8 cellular contexts compared by ENCODE assay signal in genomic region chr7:157568071-157568784, GRCh38.
DNase-seq lines count a peak whose midpoint lies in the region; ATAC-seq lines count a peak whose summit lies in the region.

No MANE protein-coding gene starts in this region.

- no peak overlapping the region for H3K27ac ChIP-seq in muscle layer of duodenum (ENCODE audit: low read length)

- DNase-seq in stimulated activated naive CD8-positive, alpha-beta T cell treated with anti-CD3 and anti-CD28 coated beads, Interleukin-15, Interleukin-2, amounts not matched to agents 100 U/mL and 50 U/mL, for 24 hours: no peak
- no peak for DNase-seq in central memory CD8-positive, alpha-beta T cell (ENCODE audit: low spot score in 2 of 2)
- DNase-seq in MG63 (no peak), NCI-H345 (lab: John Stamatoyannopoulos, UW) (no peak), DMS153 treated with DMSO at 0.1 percent for 48 hours (lab: John Stamatoyannopoulos, UW; ENCODE audit: unreplicated experiment) (no peak)

- H3K4me3 ChIP-seq in muscle layer of duodenum (ENCODE audit: low read depth in 1 of 2, low read length in 2 of 2) (peak overlapping the region; percentile 71 to 84), MG63 (no peak overlapping the region)

- no peaks in the 10 kb centered on the region for H3K27me3 ChIP-seq in muscle layer of duodenum (ENCODE audit: low read depth, low read length)
- H3K27me3 ChIP-seq in MG63: no peaks in the 10 kb centered on the region

- peak overlapping the region; percentile 92 for H3K27ac Mint-ChIP-seq in stimulated activated naive CD8-positive, alpha-beta T cell treated with anti-CD3 and anti-CD28 coated beads, Interleukin-15, Interleukin-2, amounts not matched to agents 100 ng/mL and 50 ng/mL, for 24 hours
- H3K27ac Mint-ChIP-seq in central memory CD8-positive, alpha-beta T cell (ENCODE audit: low read depth): peak overlapping the region; percentile 87

- no peak for ATAC-seq in stimulated activated naive CD8-positive, alpha-beta T cell treated with anti-CD3 and anti-CD28 coated beads, Interleukin-15, Interleukin-2, amounts not matched to agents 100 U/mL and 50 U/mL, for 24 hours
- ATAC-seq in central memory CD8-positive, alpha-beta T cell (replicated peaks; ENCODE audit: extremely low read depth, poor library complexity, severe bottlenecking): peak; percentile 50
- ATAC-seq in GM18502 (IDR thresholded peaks at IDR 0.05; ENCODE audit: poor library complexity, unreplicated experiment): no peak

- H3K36me3 ChIP-seq in muscle layer of duodenum (ENCODE audit: control insufficient read depth in 1 of 2, insufficient read depth in 2 of 2, low read length in 2 of 2) (no peaks in the 10 kb centered on the region), MG63 (no peaks in the 10 kb centered on the region)

- H3K4me1 Mint-ChIP-seq in stimulated activated naive CD8-positive, alpha-beta T cell treated with anti-CD3 and anti-CD28 coated beads, Interleukin-15, Interleukin-2, amounts not matched to agents 100 ng/mL and 50 ng/mL, for 24 hours (ENCODE audit: low read depth): peaks cover 37% of the 10 kb centered on the region
- H3K4me1 Mint-ChIP-seq in central memory CD8-positive, alpha-beta T cell: peaks cover 28% of the 10 kb centered on the region

- H3K9me3 ChIP-seq in muscle layer of duodenum (ENCODE audit: control insufficient read depth in 1 of 2, low read length in 2 of 2): no peaks in the 10 kb centered on the region
- no peaks in the 10 kb centered on the region for H3K9me3 ChIP-seq in MG63

- no peaks in the 10 kb centered on the region for H3K9me3 Mint-ChIP-seq in stimulated activated naive CD8-positive, alpha-beta T cell treated with anti-CD3 and anti-CD28 coated beads, Interleukin-15, Interleukin-2, amounts not matched to agents 100 ng/mL and 50 ng/mL, for 24 hours
- no peaks in the 10 kb centered on the region for H3K9me3 Mint-ChIP-seq in central memory CD8-positive, alpha-beta T cell

- H3K27me3 Mint-ChIP-seq in stimulated activated naive CD8-positive, alpha-beta T cell treated with anti-CD3 and anti-CD28 coated beads, Interleukin-15, Interleukin-2, amounts not matched to agents 100 ng/mL and 50 ng/mL, for 24 hours: no peaks in the 10 kb centered on the region
- peaks cover 19% of the 10 kb centered on the region for H3K27me3 Mint-ChIP-seq in central memory CD8-positive, alpha-beta T cell

- no peaks in the 10 kb centered on the region for H3K36me3 Mint-ChIP-seq in stimulated activated naive CD8-positive, alpha-beta T cell treated with anti-CD3 and anti-CD28 coated beads, Interleukin-15, Interleukin-2, amounts not matched to agents 100 ng/mL and 50 ng/mL, for 24 hours (ENCODE audit: low read depth)
- H3K36me3 Mint-ChIP-seq in central memory CD8-positive, alpha-beta T cell (ENCODE audit: insufficient read depth): peaks cover 4% of the 10 kb centered on the region

- peak overlapping the region; percentile 91 for H3K4me3 Mint-ChIP-seq in stimulated activated naive CD8-positive, alpha-beta T cell treated with anti-CD3 and anti-CD28 coated beads, Interleukin-15, Interleukin-2, amounts not matched to agents 100 ng/mL and 50 ng/mL, for 24 hours
- H3K4me3 Mint-ChIP-seq in central memory CD8-positive, alpha-beta T cell: peak overlapping the region; percentile 84

- H3K4me1 ChIP-seq in muscle layer of duodenum (ENCODE audit: control insufficient read depth in 1 of 2, insufficient read depth in 2 of 2, low read length in 2 of 2): peaks cover 0 to 5% of the 10 kb centered on the region in 2 donors
